ENCODE assay signal across 9 cellular contexts in genomic region chr15:69679623-69680228, GRCh38.
DNase-seq lines count a peak whose midpoint lies in the region; ATAC-seq, FAIRE-seq and TF ChIP-seq lines count a peak whose summit lies in the region.
"Had no signal": no experiment of that assay in that cellular context is flagged by ENCODE, and none has a peak within 500 bp of the region (broad histone marks: within the 10 kb centered on the region; RNA-seq: fewer than 3 reads in every experiment).

No MANE protein-coding gene starts in this region.

- peaks cover 5% of the 10 kb centered on the region for H3K36me3 Mint-ChIP-seq in nephron progenitor cell (ENCODE audit: low read depth)

- intact Hi-C loops in A673 (cut with micrococcal nuclease; ENCODE audit: unreplicated experiment), result no loop called here

- no peak overlapping the region for H3K4me2 ChIP-seq in hepatocyte

- FAIRE-seq in GM18507 (lab: Jason Lieb, UNC), result peak; percentile 95
- FAIRE-seq: G401.6 had no signal

- TF ChIP-seq CTCF in nephron progenitor cell (IDR thresholded peaks at IDR 0.05) (no peak), hepatocyte (IDR thresholded peaks at IDR 0.05; ENCODE audit: poor library complexity) (no peak), A673 (conservative IDR thresholded peaks at IDR 0.05; ENCODE audit: low read depth, low read length) (no peak)

- H3K9me3 Mint-ChIP-seq in nephron progenitor cell, result peaks cover 20% of the 10 kb centered on the region

- H3K36me3 ChIP-seq in hepatocyte (replicated peaks; ENCODE audit: insufficient read depth, low read depth) (no peaks in the 10 kb centered on the region), A673 (ENCODE audit: insufficient read depth, low read length, poor library complexity, severe bottlenecking) (no peaks in the 10 kb centered on the region)

- H3K4me1 ChIP-seq in hepatocyte (ENCODE audit: insufficient read depth) (no peaks in the 10 kb centered on the region), A673 (ENCODE audit: insufficient read depth, low read length, poor library complexity, severe bottlenecking) (no peaks in the 10 kb centered on the region)

- no peaks in the 10 kb centered on the region for H3K9me2 ChIP-seq in hepatocyte (replicated peaks; ENCODE audit: insufficient read depth)

- CTCF ChIA-PET in A673 (lab: Charles Lee), result no interaction called here

- no peaks in the 10 kb centered on the region for H3K79me2 ChIP-seq in hepatocyte

- POLR2A ChIA-PET in A673 (lab: Charles Lee; ENCODE audit: low non-redundant PET), result no interaction called here

- no peaks in the 10 kb centered on the region for H3K4me1 Mint-ChIP-seq in nephron progenitor cell

- H4K20me1 ChIP-seq in hepatocyte (ENCODE audit: insufficient read depth, poor library complexity, severe bottlenecking), result no peaks in the 10 kb centered on the region

- no peak overlapping the region for H2AFZ ChIP-seq in hepatocyte

- H3K4me3 ChIP-seq in hepatocyte (no peak overlapping the region), A673 (ENCODE audit: low read depth, low read length, poor library complexity, severe bottlenecking) (no peak overlapping the region)

- peaks cover 19% of the 10 kb centered on the region for H3K27me3 Mint-ChIP-seq in nephron progenitor cell (ENCODE audit: low read depth, poor library complexity)

- peak overlapping the region; percentile 43 for H3K27ac Mint-ChIP-seq in nephron progenitor cell

- whole genome bisulfite sequencing in hepatocyte (ENCODE audit: low lambda C conversion rate, missing lambda C conversion rate), result 94% methylated on average over 9 of the region's 9 CpGs

- no peak overlapping the region for H3K4me3 Mint-ChIP-seq in nephron progenitor cell

- ATAC-seq in GM21515 (IDR thresholded peaks at IDR 0.05; ENCODE audit: unreplicated experiment), result peak; percentile 85
- ATAC-seq in HG03469 (IDR thresholded peaks at IDR 0.05; ENCODE audit: unreplicated experiment), result peak; percentile 75

- H3K27ac ChIP-seq in hepatocyte, result no peak overlapping the region
- no peak overlapping the region for H3K27ac ChIP-seq in A673 (ENCODE audit: low read depth, low read length, poor library complexity, severe bottlenecking)

- H3K9me3 ChIP-seq in hepatocyte (ENCODE audit: low read depth) (no peaks in the 10 kb centered on the region), A673 (ENCODE audit: low read depth, low read length, poor library complexity, severe bottlenecking) (no peaks in the 10 kb centered on the region)

- peaks cover 10% of the 10 kb centered on the region for H3K27me3 ChIP-seq in hepatocyte
- H3K27me3 ChIP-seq in A673 (replicated peaks; ENCODE audit: insufficient read depth, low read depth, low read length, poor library complexity), result peaks cover 33% of the 10 kb centered on the region

- DNase-seq in GM18507 (ENCODE audit: extremely low spot score, insufficient read length, low read depth), result peak; percentile 58
- no peak for DNase-seq in nephron progenitor cell
- DNase-seq in COLO829 (ENCODE audit: low spot score), result no peak
- no peak for DNase-seq in Ammon's horn (ENCODE audit: low spot score)
- DNase-seq in hepatocyte (ENCODE audit: low spot score), result no peak
- no peak for DNase-seq in A673 (ENCODE audit: low spot score)

- no TSS peak for BruUV-seq in A673 (replicated peaks; lab: Mats Ljungman, UMichigan)
